Comparison of ENCODE assay signal across 8 cellular contexts in genomic region chr5:18394154-18394804, GRCh38.
A peak's percentile ranks its signal among the peaks of the same experiment; 100 is the strongest.
DNase-seq lines count a peak whose midpoint lies in the region; ATAC-seq, FAIRE-seq and TF ChIP-seq lines count a peak whose summit lies in the region.

No MANE protein-coding gene starts in this region.

- H3K4me2 ChIP-seq in trophoblast cell (ENCODE audit: low read length) = no peak overlapping the region

- FAIRE-seq in frontal cortex (lab: Jason Lieb, UNC) = peak; percentile 28

- no peak overlapping the region for H3K14ac ChIP-seq in trophoblast cell (ENCODE audit: low read length)

- H3K4me1 ChIP-seq in trophoblast cell (ENCODE audit: control insufficient read depth in 1 of 2, insufficient read depth in 2 of 2, low read length in 2 of 2) = peaks cover 0 to 3% of the 10 kb centered on the region in 2 experiments

- H4K12ac ChIP-seq in trophoblast cell (ENCODE audit: low read depth, low read length) = no peak overlapping the region

- H2BK12ac ChIP-seq in trophoblast cell (ENCODE audit: low read length) = no peak overlapping the region

- no peaks in the 10 kb centered on the region for H3K36me3 ChIP-seq in trophoblast cell (ENCODE audit: control insufficient read depth in 1 of 2, insufficient read depth in 2 of 2, low read length in 2 of 2)

- H3K23ac ChIP-seq in trophoblast cell (ENCODE audit: low read length) = no peak overlapping the region

- no peak overlapping the region for H2AFZ ChIP-seq in trophoblast cell (ENCODE audit: insufficient read depth, low read length, poor library complexity)

- peak overlapping the region; percentile 25 for H4K8ac ChIP-seq in trophoblast cell (ENCODE audit: low read depth, low read length)

- H3K79me2 ChIP-seq in trophoblast cell (ENCODE audit: control insufficient read depth, insufficient read depth, low read length, poor library complexity) = no peaks in the 10 kb centered on the region

- ATAC-seq in GM19043 (IDR thresholded peaks at IDR 0.05; ENCODE audit: low read depth, unreplicated experiment) (peak; percentile 71), HG03457 (IDR thresholded peaks at IDR 0.05; ENCODE audit: unreplicated experiment) (peak; percentile 49), HG03280 (IDR thresholded peaks at IDR 0.05; ENCODE audit: unreplicated experiment) (no peak)

- no CpG with 5 or more reads among the region's 11 CpGs for WGBS in trophoblast cell (ENCODE audit: extremely low coverage, insufficient coverage, insufficient read length)

- no peak overlapping the region for H2BK120ac ChIP-seq in trophoblast cell (ENCODE audit: insufficient read depth, low read length, poor library complexity)

- H3K79me1 ChIP-seq in trophoblast cell (ENCODE audit: low read length) = no peaks in the 10 kb centered on the region

- no peaks in the 10 kb centered on the region for H3K9me3 ChIP-seq in trophoblast cell (ENCODE audit: insufficient read depth, low read depth, low read length)

- H4K91ac ChIP-seq in trophoblast cell (ENCODE audit: low read depth, low read length) = no peak overlapping the region

- H3K4ac ChIP-seq in trophoblast cell (ENCODE audit: low read depth, low read length) = no peak overlapping the region

- no peak overlapping the region for H2AK5ac ChIP-seq in trophoblast cell (ENCODE audit: low read length)

- no peak overlapping the region for H2BK5ac ChIP-seq in trophoblast cell (ENCODE audit: low read depth, low read length, poor library complexity)

- DNase-seq in NCI-H748 treated with DMSO at 0.1 percent for 48 hours (lab: John Stamatoyannopoulos, UW) = peak; percentile 93
- peak; percentile 5 for DNase-seq in activated T-cell treated with anti-CD3 and anti-CD28 coated beads for 4 hours
- DNase-seq in frontal cortex (ENCODE audit: low spot score in 2 of 2) = peak; percentile 43 to 49
- DNase-seq in trophoblast cell = peak; percentile 81 to 89

- H3K9ac ChIP-seq in trophoblast cell (ENCODE audit: low read length) = no peak overlapping the region

- no peak overlapping the region for H3K18ac ChIP-seq in trophoblast cell (ENCODE audit: low read length)

- TF ChIP-seq CTCF in C4-2B (conservative IDR thresholded peaks at IDR 0.05) = peak; percentile 94

- no peak overlapping the region for H3K27ac ChIP-seq in C4-2B
- no peak overlapping the region for H3K27ac ChIP-seq in trophoblast cell (ENCODE audit: low read depth, low read length)

- H3K4me3 ChIP-seq in trophoblast cell (ENCODE audit: low read depth, low read length) = no peak overlapping the region

- peaks cover 2% of the 10 kb centered on the region for H3K27me3 ChIP-seq in trophoblast cell (ENCODE audit: insufficient read depth, low read length)

Comparison
In these comparisons a context has a peak if more than half of its experiments do, and no peak if none do; other contexts are left out.
1. DNase-seq: peak in every context shown above with its lines; median percentile 93 in NCI-H748 treated with DMSO at 0.1 percent for 48 hours; 85 in trophoblast cell; 46 in frontal cortex; 5 in activated T-cell treated with anti-CD3 and anti-CD28 coated beads for 4 hours.